In genomic region chr12:7806863-7807487, GRCh38 we compare ENCODE assay signal across 8 cellular contexts. TPM values are rescaled to one million over a fixed set of nuclear protein-coding genes. Genes with fewer than 3 reads are reported as not detected.
DNase-seq lines count a peak whose midpoint lies in the region; ATAC-seq and TF ChIP-seq lines count a peak whose summit lies in the region.

No MANE protein-coding gene starts in this region.

- no peaks in the 10 kb centered on the region for H3K36me3 ChIP-seq in adrenal gland (replicated peaks in 1 of 2)

- H3K9me3 ChIP-seq in adrenal gland (replicated peaks in 1 of 3): no peaks in the 10 kb centered on the region

- no peak overlapping the region for H3K27ac ChIP-seq in adrenal gland

- ATAC-seq in left ventricle myocardium superior: peak; percentile 56
- no peak for ATAC-seq in HG02798 (IDR thresholded peaks at IDR 0.05; ENCODE audit: poor library complexity, unreplicated experiment)
- no peak for ATAC-seq in GM21367 (IDR thresholded peaks at IDR 0.05; ENCODE audit: unreplicated experiment)

- DNase-seq in ELR (ENCODE audit: low read depth) (peak; percentile 70), Kasumi-1 (lab: John Stamatoyannopoulos, UW) (peak; percentile 37 to 60), SW480 (ENCODE audit: low spot score) (peak; percentile 80), adrenal gland (peak; percentile 76 to 93 (median 82)), left ventricle myocardium superior (peak; percentile 42), retinal pigment epithelial cell (ENCODE audit: low read depth) (no peak)

- H3K27me3 ChIP-seq in adrenal gland: no peaks in the 10 kb centered on the region

- intact Hi-C loops in adrenal gland (cut with DNase I) (loop anchor here (5.0 to 10.0 kb wide), 3 partner anchors 130 to 582 kb away; no protein-coding TSS in a partner anchor), left ventricle myocardium superior (cut with micrococcal nuclease) (loop anchor here (5.0 kb wide), 1 partner anchor 130 kb away; no protein-coding TSS in a partner anchor)

- TF ChIP-seq CTCF in adrenal gland (IDR thresholded peaks at IDR 0.05) (peak; percentile 78 to 96 (median 90)), retinal pigment epithelial cell (conservative IDR thresholded peaks at IDR 0.05; ENCODE audit: low read depth, low read length) (peak; percentile 97)

- no peak for TF ChIP-seq POLR2A in adrenal gland (IDR thresholded peaks at IDR 0.05)

- no peak overlapping the region for H3K4me3 ChIP-seq in adrenal gland
- no peak overlapping the region for H3K4me3 ChIP-seq in retinal pigment epithelial cell (ENCODE audit: low read length)

- WGBS in adrenal gland, 4 donors: 0 to 2% (median 1%) methylated on average over 2 of the region's 2 CpGs

- peaks cover 0 to 8% of the 10 kb centered on the region in 2 donors for H3K4me1 ChIP-seq in adrenal gland (replicated peaks in 1 of 2)

RNA-seq across cellular contexts. Expression of gene NANOG, which starts 17.8 kb away (rescaled TPM):
- total RNA-seq in adrenal gland (under 1 TPM in 5 of 8 donors, not detected in 3; 0.21 to 0.91 (median 0.87) TPM), left ventricle myocardium superior (not detected)
- polyA plus RNA-seq in adrenal gland: under 1 TPM in 2 of 3 donors, not detected in 1; 0.08 to 0.13 TPM

RNA-seq across cellular contexts. Expression of gene NANOGNB, which starts 42.0 kb away (rescaled TPM):
- total RNA-seq in adrenal gland (not detected), left ventricle myocardium superior (not detected)
- not detected for polyA plus RNA-seq in adrenal gland

RNA-seq across cellular contexts. Expression of gene CLEC4C, which starts 59.8 kb away (rescaled TPM):
- total RNA-seq in adrenal gland (not detected), left ventricle myocardium superior (not detected)
- not detected for polyA plus RNA-seq in adrenal gland
